8 cellular contexts compared by ENCODE assay signal in genomic region chr17:42287305-42288077, GRCh38. TPM values are rescaled to one million over a fixed set of nuclear protein-coding genes. Genes with fewer than 3 reads are reported as not detected.
DNase-seq lines count a peak whose midpoint lies in the region; ATAC-seq and TF ChIP-seq lines count a peak whose summit lies in the region.

No MANE protein-coding gene starts in this region.

- no peaks in the 10 kb centered on the region for H3K27me3 Mint-ChIP-seq in Caco-2 (ENCODE audit: insufficient read depth, unreplicated experiment)
- H3K27me3 Mint-ChIP-seq in activated CD4-positive, alpha-beta memory T cell treated with anti-CD3 and anti-CD28 coated beads for 36 hours, result no peaks in the 10 kb centered on the region

- H3K4me1 ChIP-seq in Caco-2 (0 out of 2 replicates have a peak, but pooled peaks cover 7% of the 10 kb centered on the region), thymus (ENCODE audit: control insufficient read depth, insufficient read depth, low read length) (peaks cover 27% of the 10 kb centered on the region)

- intact Hi-C loops in Caco-2 (cut with micrococcal nuclease; ENCODE audit: unreplicated experiment), result no loop called here
- intact Hi-C loops in activated CD4-positive, alpha-beta memory T cell treated with anti-CD3 and anti-CD28 coated beads for 36 hours (cut with micrococcal nuclease), result loop anchor here (1.0 to 10.0 kb wide), 7 partner anchors 10 to 387 kb away; partner anchors contain the start of genes KCNH4 and PLEKHH3

- H3K27ac Mint-ChIP-seq in Caco-2 (ENCODE audit: unreplicated experiment), result no peak overlapping the region
- peak overlapping the region; percentile 94 for H3K27ac Mint-ChIP-seq in activated CD4-positive, alpha-beta memory T cell treated with anti-CD3 and anti-CD28 coated beads for 36 hours

- no peaks in the 10 kb centered on the region for H3K27me3 ChIP-seq in Caco-2 (replicated peaks; ENCODE audit: control insufficient read depth, insufficient read depth, low read length)
- peaks cover 2% of the 10 kb centered on the region for H3K27me3 ChIP-seq in thymus (ENCODE audit: control insufficient read depth, insufficient read depth)

- H3K4me1 Mint-ChIP-seq in Caco-2 (ENCODE audit: low read depth, unreplicated experiment), result peaks cover 16% of the 10 kb centered on the region
- peaks cover 62% of the 10 kb centered on the region for H3K4me1 Mint-ChIP-seq in activated CD4-positive, alpha-beta memory T cell treated with anti-CD3 and anti-CD28 coated beads for 36 hours (ENCODE audit: low read depth)

- DNase-seq in Caco-2, result peak in 1 of 2 experiments; percentile 31
- peak; percentile 75 for DNase-seq in activated CD4-positive, alpha-beta memory T cell treated with anti-CD3 and anti-CD28 coated beads for 36 hours
- DNase-seq in epithelial cell of proximal tubule (ENCODE audit: low read depth), result no peak
- DNase-seq in myocyte (ENCODE audit: low read depth), result peak; percentile 77
- DNase-seq in mucosa of gallbladder (ENCODE audit: low spot score), result no peak
- no peak for DNase-seq in dedifferentiated amniotic fluid mesenchymal stem cell (ENCODE audit: extremely low spot score)

- BruUV-seq in Caco-2 (replicated peaks; lab: Mats Ljungman, UMichigan), result no TSS peak

- no peaks in the 10 kb centered on the region for H3K36me3 ChIP-seq in Caco-2 (ENCODE audit: control insufficient read depth, insufficient read depth, low read length)
- H3K36me3 ChIP-seq in thymus (ENCODE audit: control insufficient read depth, insufficient read depth), result peaks cover 3% of the 10 kb centered on the region

- 9% methylated on average over 20 of the region's 20 CpGs for WGBS in thymus

- H3K9me3 Mint-ChIP-seq in Caco-2 (ENCODE audit: unreplicated experiment), result no peaks in the 10 kb centered on the region
- H3K9me3 Mint-ChIP-seq in activated CD4-positive, alpha-beta memory T cell treated with anti-CD3 and anti-CD28 coated beads for 36 hours, result no peaks in the 10 kb centered on the region

- H3K4me3 Mint-ChIP-seq in Caco-2 (ENCODE audit: unreplicated experiment), result peak overlapping the region; percentile 56
- H3K4me3 Mint-ChIP-seq in activated CD4-positive, alpha-beta memory T cell treated with anti-CD3 and anti-CD28 coated beads for 36 hours, result peak overlapping the region; percentile 82

- H3K4me3 ChIP-seq in Caco-2 (ENCODE audit: low read depth, low read length) (peak overlapping the region; percentile 44), epithelial cell of proximal tubule (ENCODE audit: low read depth, low read length) (peak overlapping the region; percentile 59), thymus (ENCODE audit: low read length) (peak overlapping the region; percentile 72)

- POLR2A ChIA-PET in Caco-2 (lab: Charles Lee), result interaction anchor here (0.6 kb wide), 1 partner anchor 560 kb away, joined by 3 read pairs; no protein-coding TSS in a partner anchor
- POLR2A ChIA-PET in activated CD4-positive, alpha-beta memory T cell treated with anti-CD3 and anti-CD28 coated beads for 36 hours (lab: Charles Lee), result interaction anchor here (0.9 to 4.6 kb wide), 10 partner anchors 9 to 271 kb away, joined by 3 to 56 read pairs (median 17); partner anchors contain the start of genes DHX58, DNAJC7, STAT3 and STAT5B

- H3K9me3 ChIP-seq in Caco-2 (no peaks in the 10 kb centered on the region), thymus (ENCODE audit: control insufficient read depth) (no peaks in the 10 kb centered on the region)

- ATAC-seq in HG03196 (IDR thresholded peaks at IDR 0.05; ENCODE audit: unreplicated experiment), result peak; percentile 13

- CTCF ChIA-PET in Caco-2 (lab: Charles Lee), result no interaction called here
- CTCF ChIA-PET in activated CD4-positive, alpha-beta memory T cell treated with anti-CD3 and anti-CD28 coated beads for 36 hours (lab: Charles Lee), result interaction anchor here (0.6 to 7.9 kb wide), 9 partner anchors 10 to 102 kb away, joined by 3 to 87 read pairs (median 4); no protein-coding TSS in a partner anchor

- H3K27ac ChIP-seq in thymus (ENCODE audit: low read depth), result peak overlapping the region; percentile 92

- H3K36me3 Mint-ChIP-seq in Caco-2 (ENCODE audit: insufficient read depth, unreplicated experiment), result no peaks in the 10 kb centered on the region
- peaks cover 38% of the 10 kb centered on the region for H3K36me3 Mint-ChIP-seq in activated CD4-positive, alpha-beta memory T cell treated with anti-CD3 and anti-CD28 coated beads for 36 hours

- TF ChIP-seq CTCF in Caco-2 (IDR thresholded peaks at IDR 0.05; ENCODE audit: insufficient read depth in 1 of 2, low read depth in 1 of 2, low read length in 1 of 2, severe bottlenecking in 1 of 2, unreplicated experiment in 1 of 2) (no peak), epithelial cell of proximal tubule (conservative IDR thresholded peaks at IDR 0.05; ENCODE audit: low read depth, low read length) (no peak)

RNA-seq across cellular contexts. Expression of gene STAT5A, which starts 0.8 kb away (rescaled TPM):
- 2.4 and 3.2 TPM in 2 replicates for total RNA-seq in Caco-2 (2022)
- total RNA-seq in activated CD4-positive, alpha-beta memory T cell treated with anti-CD3 and anti-CD28 coated beads for 36 hours, result 100 to 1,000 TPM; 211 to 215 TPM
- 10.9 and 11.3 TPM in 2 replicates for total RNA-seq in epithelial cell of proximal tubule
- 7.3 and 13.5 TPM in 2 replicates for total RNA-seq in myocyte
- 4.4 TPM for polyA plus RNA-seq in myocyte (2012)
- polyA plus RNA-seq in thymus, result 37.6 TPM
- total RNA-seq in mucosa of gallbladder, result 30.8 TPM

RNA-seq across cellular contexts. Expression of gene STAT5B, which starts 11.3 kb away (rescaled TPM):
- total RNA-seq in Caco-2 (2022) (41.4 and 46.9 TPM in 2 replicates), epithelial cell of proximal tubule (16.0 and 19.5 TPM in 2 replicates), myocyte (26.4 and 27.2 TPM in 2 replicates), mucosa of gallbladder (61.7 TPM)
- total RNA-seq in activated CD4-positive, alpha-beta memory T cell treated with anti-CD3 and anti-CD28 coated beads for 36 hours, result 100 to 1,000 TPM; 192 to 195 TPM
- 12.6 TPM for polyA plus RNA-seq in myocyte (2012)
- polyA plus RNA-seq in thymus, result 51.6 TPM

Comparison
In these comparisons a context has a peak if more than half of its experiments do, and no peak if none do; other contexts are left out.
1. DNase-seq: peak in activated CD4-positive, alpha-beta memory T cell treated with anti-CD3 and anti-CD28 coated beads for 36 hours (single experiment) and myocyte (single experiment); none in epithelial cell of proximal tubule (single experiment), mucosa of gallbladder (single experiment) and dedifferentiated amniotic fluid mesenchymal stem cell (single experiment).
2. Peak in every context shown above with its lines, with median percentiles within 50 percentile points of each other: H3K4me3 ChIP-seq.